ENCODE assay signal across 9 cellular contexts in genomic region chr19:35557539-35558399, GRCh38. TPM values are rescaled to one million over a fixed set of nuclear protein-coding genes. Genes with fewer than 3 reads are reported as not detected.
DNase-seq lines count a peak whose midpoint lies in the region; ATAC-seq, FAIRE-seq and TF ChIP-seq lines count a peak whose summit lies in the region.
"Had no signal": no experiment of that assay in that cellular context is flagged by ENCODE, and none has a peak within 500 bp of the region (broad histone marks: within the 10 kb centered on the region; RNA-seq: fewer than 3 reads in every experiment).

No MANE protein-coding gene starts in this region.

- H3K36me3 Mint-ChIP-seq in memory B cell: peaks cover 4% of the 10 kb centered on the region

- H3K4me3 Mint-ChIP-seq in memory B cell: peak overlapping the region; percentile 74

- no peak for TF ChIP-seq CTCF in AG04450 (IDR thresholded peaks at IDR 0.05; ENCODE audit: low read depth, low read length)
- TF ChIP-seq CTCF in HL-60 (IDR thresholded peaks at IDR 0.05; ENCODE audit: insufficient read depth, low read length): no peak
- TF ChIP-seq CTCF in dorsolateral prefrontal cortex (IDR thresholded peaks at IDR 0.05 in 54 of 56, conservative IDR thresholded peaks at IDR 0.05 in 2 of 56; ENCODE audit: low read depth in 1 of 56, partially characterized antibody in 56 of 56): no peak

- no peak for DNase-seq in AG04450 (ENCODE audit: low read depth, low spot score)
- DNase-seq in HL-60 (ENCODE audit: low read depth in 1 of 2, low spot score in 1 of 2): no peak
- DNase-seq in activated CD4-positive, CD25-positive, alpha-beta regulatory T cell treated with anti-CD3 and anti-CD28 coated beads, Interleukin-2, amount 50 U/mL, for 72 hours: peak; percentile 57
- peak in 4 of 10 donors; percentile 19 to 68 (median 50) for DNase-seq in dorsolateral prefrontal cortex
- DNase-seq in memory B cell (ENCODE audit: low spot score in 2 of 2): no peak
- peak; percentile 82 for DNase-seq in stimulated activated CD8-positive, alpha-beta memory T cell treated with anti-CD3 and anti-CD28 coated beads, Interleukin-4, amount 100 ng/mL, for 48 hours
- DNase-seq in HTR-8/SVneo (ENCODE audit: insufficient read length, low spot score): no peak

- CTCF ChIA-PET in AG04450 (lab: Charles Lee): interaction anchor here (1.8 kb wide), 1 partner anchor 9 kb away, joined by 8 read pairs; no protein-coding TSS in a partner anchor

- ATAC-seq in memory B cell (ENCODE audit: low read depth): peak; percentile 28
- ATAC-seq in GM21825 (IDR thresholded peaks at IDR 0.05; ENCODE audit: unreplicated experiment): no peak

- peaks cover 41% of the 10 kb centered on the region for H3K27me3 Mint-ChIP-seq in memory B cell

- FAIRE-seq in HTR-8/SVneo (lab: Jason Lieb, UNC): no peak

- H3K27ac Mint-ChIP-seq in memory B cell: no peak overlapping the region

- H3K27me3 ChIP-seq in AG04450 (ENCODE audit: control insufficient read depth, insufficient read depth, low read length): peaks cover 18% of the 10 kb centered on the region
- peaks cover 11% of the 10 kb centered on the region for H3K27me3 ChIP-seq in HL-60 (ENCODE audit: insufficient read depth, poor library complexity, severe bottlenecking)
- peaks cover 0 to 46% (median 22%) of the 10 kb centered on the region in 45 donors for H3K27me3 ChIP-seq in dorsolateral prefrontal cortex

- H3K4me1 Mint-ChIP-seq in memory B cell: peaks cover 19% of the 10 kb centered on the region

- H3K4me3 ChIP-seq in AG04450 (ENCODE audit: low read depth, low read length): peak overlapping the region; percentile 55
- H3K4me3 ChIP-seq in HL-60 (replicated peaks; ENCODE audit: insufficient read depth, low read length): peak overlapping the region; percentile 11; the same call in 1 of the 2 replicates
- H3K4me3 ChIP-seq in dorsolateral prefrontal cortex: peak overlapping the region in 58 of 59 donors; percentile 7 to 66 (median 45)

- intact Hi-C loops in dorsolateral prefrontal cortex (cut with DNase I): no loop called here

- no peak overlapping the region for H3K27ac ChIP-seq in AG04450 (ENCODE audit: low read depth, low read length)
- no peak overlapping the region for H3K27ac ChIP-seq in HL-60 (replicated peaks)
- no peak overlapping the region for H3K27ac ChIP-seq in dorsolateral prefrontal cortex

- peaks cover 10% of the 10 kb centered on the region; the same call in 1 of the 2 replicates for H3K9me3 ChIP-seq in AG04450 (ENCODE audit: control insufficient read depth, insufficient read depth, low read length)

- no peaks in the 10 kb centered on the region for H3K9me3 Mint-ChIP-seq in memory B cell

- POLR2A ChIA-PET in AG04450 (lab: Yijun Ruan, JAX): interaction anchor here (0.5 kb wide), 1 partner anchor 80 kb away, joined by 3 read pairs; no protein-coding TSS in a partner anchor

RNA-seq across cellular contexts. Expression of gene ATP4A, which starts 5.7 kb away (rescaled TPM):
- polyA plus RNA-seq in AG04450 (2011; rRNA removed): not detected in 2 replicates
- polyA minus RNA-seq in AG04450 (2011; rRNA and poly(A)+ RNA removed): not detected in 2 replicates
- 1 to 10 TPM in 69 of 120 experiments, under 1 TPM in 45, not detected in 6; 0.11 to 4.8 (median 1.2) TPM for total RNA-seq in dorsolateral prefrontal cortex
- total RNA-seq: dermis microvascular lymphatic vessel endothelial cell had no signal

RNA-seq across cellular contexts. Expression of gene TMEM147, which starts 12.3 kb away (rescaled TPM):
- 88.7 and 116 TPM in 2 replicates for polyA plus RNA-seq in AG04450 (2011; rRNA removed)
- polyA minus RNA-seq in AG04450 (2011; rRNA and poly(A)+ RNA removed): 86.7 and 110 TPM in 2 replicates
- 10 to 100 TPM; 38.2 to 73.0 (median 54.7) TPM for total RNA-seq in dorsolateral prefrontal cortex

RNA-seq across cellular contexts. Expression of gene GAPDHS, which starts 24.5 kb away (rescaled TPM):
- not detected in 2 replicates for polyA plus RNA-seq in AG04450 (2011; rRNA removed)
- not detected in 2 replicates for polyA minus RNA-seq in AG04450 (2011; rRNA and poly(A)+ RNA removed)
- total RNA-seq in dorsolateral prefrontal cortex: under 1 TPM in 6 of 120 experiments, not detected in 114; 0.26 to 0.94 (median 0.38) TPM
- total RNA-seq: dermis microvascular lymphatic vessel endothelial cell had no signal

RNA-seq across cellular contexts. Expression of gene PMIS2, which starts 28.2 kb away (rescaled TPM):
- polyA plus RNA-seq in AG04450 (2011; rRNA removed): not detected in 2 replicates
- polyA minus RNA-seq in AG04450 (2011; rRNA and poly(A)+ RNA removed): not detected in 2 replicates
- total RNA-seq in dorsolateral prefrontal cortex: 1 to 10 TPM in 1 of 120 experiments, under 1 TPM in 1, not detected in 118; 0.97 to 1.4 TPM
- total RNA-seq: dermis microvascular lymphatic vessel endothelial cell had no signal

RNA-seq across cellular contexts. Expression of gene SBSN, which starts 29.7 kb away (rescaled TPM):
- 1.8 and 2.1 TPM in 2 replicates for polyA plus RNA-seq in AG04450 (2011; rRNA removed)
- polyA minus RNA-seq in AG04450 (2011; rRNA and poly(A)+ RNA removed): 0.30 and 1.1 TPM in 2 replicates
- total RNA-seq in dorsolateral prefrontal cortex: 1 to 10 TPM in 15 of 120 experiments, under 1 TPM in 52, not detected in 53; 0.23 to 2.7 (median 0.60) TPM
- total RNA-seq: dermis microvascular lymphatic vessel endothelial cell had no signal

Comparison
In these comparisons a context has a peak if more than half of its experiments do, and no peak if none do; other contexts are left out.
1. DNase-seq: peak in activated CD4-positive, CD25-positive, alpha-beta regulatory T cell treated with anti-CD3 and anti-CD28 coated beads, Interleukin-2, amount 50 U/mL, for 72 hours (single experiment) and stimulated activated CD8-positive, alpha-beta memory T cell treated with anti-CD3 and anti-CD28 coated beads, Interleukin-4, amount 100 ng/mL, for 48 hours (single experiment); none in AG04450 (single experiment), HL-60 (0 of 2), memory B cell (0 of 2) and HTR-8/SVneo (single experiment).
2. Peak in every context shown above with its lines, with median percentiles within 50 percentile points of each other: H3K4me3 ChIP-seq.